ENCODE assay signal across 20 cellular contexts in genomic region chr6:53014034-53014433, GRCh38. TPM values are rescaled to one million over a fixed set of nuclear protein-coding genes. Genes with fewer than 3 reads are reported as not detected.
A peak's percentile ranks its signal among the peaks of the same experiment; 100 is the strongest.
DNase-seq lines count a peak whose midpoint lies in the region; ATAC-seq and TF ChIP-seq lines count a peak whose summit lies in the region.
"Had no signal": no experiment of that assay in that cellular context is flagged by ENCODE, and none has a peak within 500 bp of the region (broad histone marks: within the 10 kb centered on the region; RNA-seq: fewer than 3 reads in every experiment).

No MANE protein-coding gene starts in this region.

- peaks cover 1% of the 10 kb centered on the region; the same call in 1 of the 2 replicates for H3K27me3 Mint-ChIP-seq in HFFc6 (ENCODE audit: insufficient read depth)

- TF ChIP-seq CTCF in HFFc6 (IDR thresholded peaks at IDR 0.05) (no peak), tibial artery (IDR thresholded peaks at IDR 0.05) (no peak)

- H3K9me3 Mint-ChIP-seq in HFFc6 = no peaks in the 10 kb centered on the region
- H3K9me3 Mint-ChIP-seq: stimulated activated effector memory CD8-positive, alpha-beta T cell treated with anti-CD3 and anti-CD28 coated beads, Interleukin-12 subunit alpha, Interleukin-12 subunit beta, amount 100 ng/mL, for 72 hours; T-helper 2 cell treated with Interferon-gamma antibody and Interleukin-4, amounts not matched to agents 5 μg/mL and 100 μg/mL, for 36 hours had no signal

- DNase-seq in HFFc6 = peak; percentile 57
- DNase-seq in left colon = no peak
- DNase-seq in tibial artery = no peak
- no peak for DNase-seq in GM19240 (ENCODE audit: insufficient read length, low spot score)
- DNase-seq in NCI-H1105 (lab: John Stamatoyannopoulos, UW) = no peak
- no peak for DNase-seq in LoVo (ENCODE audit: low spot score)
- DNase-seq in NK-92 (lab: John Stamatoyannopoulos, UW; ENCODE audit: unreplicated experiment) = no peak
- DNase-seq: activated CD4-positive, CD25-positive, alpha-beta regulatory T cell treated with anti-CD3 and anti-CD28 coated beads, Interleukin-2, amount 50 U/mL, for 72 hours; DMS53; NCI-H1436; NCI-H2227 treated with DMSO at 0.1 percent for 48 hours; nucleus accumbens; SHP77 had no signal

- H3K27ac ChIP-seq in cingulate gyrus (ENCODE audit: low read depth, low read length) = peak overlapping the region; percentile 75
- H3K27ac ChIP-seq in tibial artery = peak overlapping the region; percentile 74 to 79
- H3K27ac ChIP-seq: BLaER1 treated with 17β-estradiol and CSF1 and Interleukin-3, amounts not matched to agents 10 nM and 100 nM; HL-60; KMS-11 had no signal

- peaks cover 46 to 85% (median 74%) of the 10 kb centered on the region in 3 donors for H3K36me3 ChIP-seq in tibial artery

- peak overlapping the region; percentile 29 for H3K27ac Mint-ChIP-seq in HFFc6
- H3K27ac Mint-ChIP-seq: stimulated activated effector memory CD8-positive, alpha-beta T cell treated with anti-CD3 and anti-CD28 coated beads, Interleukin-12 subunit alpha, Interleukin-12 subunit beta, amount 100 ng/mL, for 72 hours; T-helper 2 cell treated with Interferon-gamma antibody and Interleukin-4, amounts not matched to agents 5 μg/mL and 100 μg/mL, for 36 hours had no signal

- H3K4me1 Mint-ChIP-seq in HFFc6 (ENCODE audit: low read depth) = peaks cover 38% of the 10 kb centered on the region
- H3K4me1 Mint-ChIP-seq: stimulated activated effector memory CD8-positive, alpha-beta T cell treated with anti-CD3 and anti-CD28 coated beads, Interleukin-12 subunit alpha, Interleukin-12 subunit beta, amount 100 ng/mL, for 72 hours had no signal

- no peak overlapping the region for H3K4me3 ChIP-seq in tibial artery
- H3K4me3 ChIP-seq: BLaER1 treated with 17β-estradiol and CSF1 and Interleukin-3, amounts not matched to agents 10 nM and 100 nM; smooth muscle cell had no signal

- H3K4me3 Mint-ChIP-seq in HFFc6 = peak overlapping the region; percentile 18; the same call in 1 of the 2 replicates
- H3K4me3 Mint-ChIP-seq: stimulated activated effector memory CD8-positive, alpha-beta T cell treated with anti-CD3 and anti-CD28 coated beads, Interleukin-12 subunit alpha, Interleukin-12 subunit beta, amount 100 ng/mL, for 72 hours; T-helper 2 cell treated with Interferon-gamma antibody and Interleukin-4, amounts not matched to agents 5 μg/mL and 100 μg/mL, for 36 hours had no signal

- no peaks in the 10 kb centered on the region for H3K27me3 ChIP-seq in tibial artery
- H3K27me3 ChIP-seq: BLaER1 treated with 17β-estradiol and CSF1 and Interleukin-3, amounts not matched to agents 10 nM and 100 nM had no signal

- peak; percentile 95 for ATAC-seq in left colon
- ATAC-seq: stimulated activated effector memory CD8-positive, alpha-beta T cell treated with anti-CD3 and anti-CD28 coated beads, Interleukin-12 subunit alpha, Interleukin-12 subunit beta, amount 100 ng/mL, for 72 hours had no signal

- H3K9me3 ChIP-seq in tibial artery = no peaks in the 10 kb centered on the region
- H3K9me3 ChIP-seq: BLaER1 treated with 17β-estradiol and CSF1 and Interleukin-3, amounts not matched to agents 10 nM and 100 nM had no signal

- intact Hi-C loops in left colon (cut with DNase I, micrococcal nuclease) = no loop called here
- intact Hi-C loops in tibial artery (cut with DNase I; ENCODE audit: low total_unique reads) = no loop called here

- peaks cover 0 to 28% (median 21%) of the 10 kb centered on the region in 4 donors for H3K4me1 ChIP-seq in tibial artery
- H3K4me1 ChIP-seq: BLaER1 treated with 17β-estradiol and CSF1 and Interleukin-3, amounts not matched to agents 10 nM and 100 nM had no signal

- peaks cover 51% of the 10 kb centered on the region for H3K36me3 Mint-ChIP-seq in HFFc6 (ENCODE audit: low read depth)

RNA-seq across cellular contexts. Expression of gene GSTA4, which starts 18.9 kb away (rescaled TPM):
- 10 to 100 TPM; 15.5 to 21.2 (median 19.7) TPM for total RNA-seq in HFFc6 (2021; fragmentation: NEBNext Ultra II Directional; extraction: Animal tissue kit (Norgen Biotek cat#: 25700))
- 10 to 100 TPM; 14.1 to 15.2 TPM for total RNA-seq in left colon

RNA-seq across cellular contexts. Expression of gene CILK1, which starts 47.6 kb away (rescaled TPM):
- total RNA-seq in HFFc6 (2021; fragmentation: NEBNext Ultra II Directional; extraction: Animal tissue kit (Norgen Biotek cat#: 25700)) = 10 to 100 TPM; 13.6 to 17.8 (median 16.2) TPM
- total RNA-seq in left colon = 10 to 100 TPM; 17.7 to 19.6 TPM

RNA-seq across cellular contexts. Expression of gene FBXO9, which starts 51.2 kb away (rescaled TPM):
- 100 to 1,000 TPM; 105 to 135 (median 122) TPM for total RNA-seq in HFFc6 (2021; fragmentation: NEBNext Ultra II Directional; extraction: Animal tissue kit (Norgen Biotek cat#: 25700))
- total RNA-seq in left colon = 10 to 100 TPM; 70.5 to 93.6 TPM
